Comparison of ENCODE assay signal across 20 cellular contexts in genomic region chrX:121831601-121832000, GRCh38.
DNase-seq lines count a peak whose midpoint lies in the region; ATAC-seq and TF ChIP-seq lines count a peak whose summit lies in the region.
"Had no signal": no experiment of that assay in that cellular context is flagged by ENCODE, and none has a peak within 500 bp of the region (broad histone marks: within the 10 kb centered on the region; RNA-seq: fewer than 3 reads in every experiment).

No MANE protein-coding gene starts in this region.

- TF ChIP-seq CTCF in astrocyte of the spinal cord (IDR thresholded peaks at IDR 0.05; ENCODE audit: low read depth, low read length) = no peak
- TF ChIP-seq CTCF in fibroblast of villous mesenchyme (IDR thresholded peaks at IDR 0.05; ENCODE audit: insufficient read depth, low read depth, low read length) = no peak
- no peak for TF ChIP-seq CTCF in Peyer's patch (IDR thresholded peaks at IDR 0.05)

- H3K9me3 ChIP-seq in Peyer's patch = no peaks in the 10 kb centered on the region

- no peak overlapping the region for H3K27ac ChIP-seq in Peyer's patch
- H3K27ac ChIP-seq: SK-N-MC had no signal

- no peak for TF ChIP-seq POLR2A in Peyer's patch (IDR thresholded peaks at IDR 0.05)

- in situ Hi-C loops in astrocyte of the spinal cord (cut with HindIII; ENCODE audit: low sequenced_read_pairs) = no loop called here

- DNase-seq in AG08395 (ENCODE audit: low spot score) (peak; percentile 5), GM04503 (ENCODE audit: low read depth) (peak; percentile 7), astrocyte of the spinal cord (ENCODE audit: low read depth, low spot score) (peak; percentile 3), fibroblast of villous mesenchyme (ENCODE audit: low read depth) (peak; percentile 36), cerebellar cortex (ENCODE audit: low spot score) (no peak), Peyer's patch (no peak)
- DNase-seq: 8988T; CD4-positive, alpha-beta memory T cell; DMS153; NCI-H1105 treated with DMSO at 0.1 percent for 48 hours; NCI-H1694 treated with DMSO at 0.1 percent for 48 hours; NCI-H2107; NCI-H510A; NCI-H748 treated with DMSO at 0.1 percent for 48 hours; NK-92 treated with Interleukin-12 subunit alpha and Interleukin-12 subunit beta, amount 100 ng/mL, for 24 hours; SHP77 had no signal

- ATAC-seq in GM21825 (IDR thresholded peaks at IDR 0.05; ENCODE audit: unreplicated experiment) (no peak), GM18870 (IDR thresholded peaks at IDR 0.05; ENCODE audit: unreplicated experiment) (no peak)
- ATAC-seq: GM23338 had no signal

- H3K36me3 ChIP-seq in Peyer's patch = no peaks in the 10 kb centered on the region

- H3K4me1 ChIP-seq in Peyer's patch = no peaks in the 10 kb centered on the region

- H3K27me3 ChIP-seq in Peyer's patch = no peaks in the 10 kb centered on the region

- no peak overlapping the region for H3K4me3 ChIP-seq in astrocyte of the spinal cord (ENCODE audit: low read depth, low read length)
- no peak overlapping the region for H3K4me3 ChIP-seq in fibroblast of villous mesenchyme (ENCODE audit: low read depth, low read length)
- no peak overlapping the region for H3K4me3 ChIP-seq in Peyer's patch
- H3K4me3 ChIP-seq: GM23338, SK-N-MC had no signal

Comparison
In these comparisons a context has a peak if more than half of its experiments do, and no peak if none do; other contexts are left out.
1. DNase-seq: peak in AG08395 (single experiment), GM04503 (single experiment), astrocyte of the spinal cord (single experiment) and fibroblast of villous mesenchyme (single experiment); none in cerebellar cortex (single experiment) and Peyer's patch (0 of 3).